In the genomic region with DNA sequence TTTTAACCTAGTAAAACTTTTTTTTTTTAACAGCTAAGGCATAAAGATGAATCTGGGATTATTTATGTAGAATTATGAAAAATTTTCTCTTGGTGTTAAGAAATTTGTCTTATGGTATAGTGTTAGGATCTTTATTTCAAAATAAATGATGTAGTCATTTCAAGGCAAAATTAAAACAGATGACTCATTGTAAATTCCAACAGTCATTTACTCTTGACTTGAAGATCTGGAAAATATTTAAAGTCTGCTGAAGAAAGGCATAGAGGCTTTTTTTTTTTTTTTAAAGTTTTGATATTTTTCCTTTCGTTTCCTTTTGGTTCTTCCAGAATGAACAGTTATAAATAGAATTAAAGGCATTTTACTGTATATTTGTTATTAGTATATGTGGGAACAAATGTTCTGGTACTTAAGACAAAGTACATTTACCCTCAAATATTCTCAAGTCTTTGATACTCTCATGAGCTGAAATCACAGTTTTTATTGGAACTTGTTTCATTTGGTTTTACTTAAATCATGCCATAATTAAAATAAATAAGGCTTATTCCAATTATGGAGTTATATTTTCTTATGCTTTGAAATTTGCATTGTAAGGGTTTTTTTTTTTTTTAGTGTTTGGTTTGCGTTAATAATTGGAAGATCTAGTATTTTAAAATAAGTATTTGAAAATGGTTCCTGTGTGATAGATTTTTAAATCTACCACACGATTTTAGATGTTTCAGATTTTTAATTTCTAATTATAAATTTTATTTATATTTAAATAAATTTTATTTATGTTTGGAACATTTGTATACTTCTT, we compare ENCODE assay signal across 12 cellular contexts. TPM values are rescaled to one million over a fixed set of nuclear protein-coding genes. Genes with fewer than 3 reads are reported as not detected.
DNase-seq lines count a peak whose midpoint lies in the region; ATAC-seq and FAIRE-seq lines count a peak whose summit lies in the region.
"Had no signal": no experiment of that assay in that cellular context is flagged by ENCODE, and none has a peak within 500 bp of the region (broad histone marks: within the 10 kb centered on the region; RNA-seq: fewer than 3 reads in every experiment).

No MANE protein-coding gene starts in this region.

- H3K27me3 ChIP-seq in HAP-1 (ENCODE audit: low read depth): no peaks in the 10 kb centered on the region
- H3K27me3 ChIP-seq: cardiac muscle cell had no signal

- no peaks in the 10 kb centered on the region for H3K27me3 Mint-ChIP-seq in activated CD4-positive, alpha-beta T cell treated with anti-CD3 and anti-CD28 coated beads, Interleukin-2, amount 10 ng/mL, durations not matched to agents 24 days and 14 days

- no peak overlapping the region for H3K4me3 ChIP-seq in HAP-1
- H3K4me3 ChIP-seq: cardiac muscle cell had no signal

- in situ Hi-C loops in HAP-1 (cut with MboI; ENCODE audit: low sequenced_read_pairs): no loop called here

- ATAC-seq in GM21360 (IDR thresholded peaks at IDR 0.05; ENCODE audit: unreplicated experiment) (no peak), esophagus mucosa (no peak)

- no peak overlapping the region for H3K4me3 Mint-ChIP-seq in activated CD4-positive, alpha-beta T cell treated with anti-CD3 and anti-CD28 coated beads, Interleukin-2, amount 10 ng/mL, durations not matched to agents 24 days and 14 days

- peaks cover 29% of the 10 kb centered on the region for H3K36me3 ChIP-seq in HAP-1 (replicated peaks)

- FAIRE-seq in endometrium (lab: Jason Lieb, UNC): peak; percentile 67

- intact Hi-C loops in activated CD4-positive, alpha-beta T cell treated with anti-CD3 and anti-CD28 coated beads, Interleukin-2, amount 10 ng/mL, durations not matched to agents 24 days and 14 days (cut with micrococcal nuclease): loop anchor here (2.0 to 5.0 kb wide), 5 partner anchors 37 to 118 kb away; a partner anchor contains a TSS

- H3K9me3 ChIP-seq in HAP-1: no peaks in the 10 kb centered on the region

- H3K4me1 ChIP-seq in HAP-1: no peaks in the 10 kb centered on the region

- H3K9me3 Mint-ChIP-seq in activated CD4-positive, alpha-beta T cell treated with anti-CD3 and anti-CD28 coated beads, Interleukin-2, amount 10 ng/mL, durations not matched to agents 24 days and 14 days: no peaks in the 10 kb centered on the region

- no peak for DNase-seq in activated CD4-positive, alpha-beta T cell treated with anti-CD3 and anti-CD28 coated beads, Interleukin-2, amount 10 ng/mL, durations not matched to agents 24 days and 14 days
- DNase-seq in activated CD4-positive, alpha-beta T cell treated with anti-CD3 and anti-CD28 coated beads for 4 hours: no peak
- DNase-seq in RPMI7951 (ENCODE audit: low read depth) (peak; percentile 44), renal cortical epithelial cell (ENCODE audit: low read depth) (peak; percentile 80), HAP-1 (ENCODE audit: low spot score in 2 of 2) (no peak)
- DNase-seq: NCI-H1105, NCI-H524, SHP77 treated with DMSO at 0.1 percent for 48 hours had no signal

- H3K27ac Mint-ChIP-seq in activated CD4-positive, alpha-beta T cell treated with anti-CD3 and anti-CD28 coated beads, Interleukin-2, amount 10 ng/mL, durations not matched to agents 24 days and 14 days: peak overlapping the region; percentile 41

- H3K4me1 Mint-ChIP-seq in activated CD4-positive, alpha-beta T cell treated with anti-CD3 and anti-CD28 coated beads, Interleukin-2, amount 10 ng/mL, durations not matched to agents 24 days and 14 days: peaks cover 18% of the 10 kb centered on the region

- H3K36me3 Mint-ChIP-seq in activated CD4-positive, alpha-beta T cell treated with anti-CD3 and anti-CD28 coated beads, Interleukin-2, amount 10 ng/mL, durations not matched to agents 24 days and 14 days (ENCODE audit: low read depth): peaks cover 50% of the 10 kb centered on the region

RNA-seq across cellular contexts. Expression of a gene that starts 29.9 kb away (rescaled TPM):
- total RNA-seq in activated CD4-positive, alpha-beta T cell treated with anti-CD3 and anti-CD28 coated beads, Interleukin-2, amount 10 ng/mL, durations not matched to agents 24 days and 14 days: 256 and 266 TPM in 2 replicates
- total RNA-seq in RPMI7951 (2014; rRNA removed; shearing (Covaris generic)): 108 and 128 TPM in 2 replicates
- total RNA-seq in renal cortical epithelial cell: 1,218 and 1,910 TPM in 2 replicates
- total RNA-seq in esophagus mucosa: 25.9 TPM

Comparison
In these comparisons a context has a peak if more than half of its experiments do, and no peak if none do; other contexts are left out.
1. DNase-seq: peak in RPMI7951 (single experiment) and renal cortical epithelial cell (single experiment); none in activated CD4-positive, alpha-beta T cell treated with anti-CD3 and anti-CD28 coated beads, Interleukin-2, amount 10 ng/mL, durations not matched to agents 24 days and 14 days (single experiment), activated CD4-positive, alpha-beta T cell treated with anti-CD3 and anti-CD28 coated beads for 4 hours (0 of 2) and HAP-1 (0 of 2).